8 cellular contexts compared by ENCODE assay signal in genomic region chr17:47316316-47316715, GRCh38. TPM values are rescaled to one million over a fixed set of nuclear protein-coding genes. Genes with fewer than 3 reads are reported as not detected.
DNase-seq lines count a peak whose midpoint lies in the region; ATAC-seq and TF ChIP-seq lines count a peak whose summit lies in the region.
"Had no signal": no experiment of that assay in that cellular context is flagged by ENCODE, and none has a peak within 500 bp of the region (broad histone marks: within the 10 kb centered on the region; RNA-seq: fewer than 3 reads in every experiment).

No MANE protein-coding gene starts in this region.

- H3K9me3 ChIP-seq in RWPE2 (ENCODE audit: severe bottlenecking) (no peaks in the 10 kb centered on the region), tibial nerve (no peaks in the 10 kb centered on the region)

- peak; percentile 28; the same call in 2 of the 3 replicates for ATAC-seq in RWPE2 (ENCODE audit: low read depth)

- no peaks in the 10 kb centered on the region for H3K27me3 ChIP-seq in RWPE2 (ENCODE audit: insufficient read depth, poor library complexity, severe bottlenecking)
- no peaks in the 10 kb centered on the region for H3K27me3 ChIP-seq in tibial nerve
- H3K27me3 ChIP-seq: foreskin keratinocyte had no signal

- H3K36me3 ChIP-seq in RWPE2 (ENCODE audit: low read depth) (no peaks in the 10 kb centered on the region), tibial nerve (peaks cover 0 to 4% (median 0%) of the 10 kb centered on the region in 3 donors)

- no peak for TF ChIP-seq POLR2A in tibial nerve (IDR thresholded peaks at IDR 0.05)

- H3K4me1 ChIP-seq in RWPE2 (ENCODE audit: insufficient read depth, poor library complexity, severe bottlenecking), result peaks cover 34% of the 10 kb centered on the region
- peaks cover 0 to 36% (median 14%) of the 10 kb centered on the region in 4 donors for H3K4me1 ChIP-seq in tibial nerve

- TF ChIP-seq CTCF in RWPE2 (IDR thresholded peaks at IDR 0.05; ENCODE audit: poor library complexity, severe bottlenecking), result no peak
- no peak for TF ChIP-seq CTCF in tibial nerve (IDR thresholded peaks at IDR 0.05)

- DNase-seq in RWPE2 (ENCODE audit: low spot score) (no peak), dermis microvascular lymphatic vessel endothelial cell (ENCODE audit: low read depth in 2 of 2) (peak; percentile 63 to 65), lung microvascular endothelial cell (ENCODE audit: low read depth in 2 of 2) (peak; percentile 53 to 76), tibial nerve (ENCODE audit: low spot score in 2 of 2) (no peak), MV-4-11 (lab: John Stamatoyannopoulos, UW) (no peak), cerebellar cortex (ENCODE audit: low spot score) (no peak), SKM-1 treated with dmso at 0.1 percent for 144 hours (lab: John Stamatoyannopoulos, UW; ENCODE audit: unreplicated experiment) (no peak)

- no peak overlapping the region for H3K4me3 ChIP-seq in RWPE2 (ENCODE audit: severe bottlenecking)
- H3K4me3 ChIP-seq in tibial nerve, result no peak overlapping the region

- H3K27ac ChIP-seq in RWPE2 (ENCODE audit: poor library complexity, severe bottlenecking) (peak overlapping the region; percentile 69), tibial nerve (peak overlapping the region in 3 of 4 donors; percentile 30 to 81 (median 40))
- H3K27ac ChIP-seq: foreskin keratinocyte had no signal

- 14 to 17% methylated on average over 3 of the region's 3 CpGs for WGBS in tibial nerve, 2 donors

- TF ChIP-seq EP300 in tibial nerve (IDR thresholded peaks at IDR 0.05), result peak in 1 of 2 donors; percentile 64

RNA-seq across cellular contexts. Expression of gene EFCAB13, which starts 7.4 kb away (rescaled TPM):
- total RNA-seq in dermis microvascular lymphatic vessel endothelial cell (2.3 and 4.2 TPM in 2 replicates), lung microvascular endothelial cell (2.4 and 6.2 TPM in 2 replicates), tibial nerve (10 to 100 TPM in 2 of 4 donors, 1 to 10 TPM in 2; 6.5 to 15.1 (median 10.2) TPM)

Comparison
In these comparisons a context has a peak if more than half of its experiments do, and no peak if none do; other contexts are left out.
1. DNase-seq: peak in dermis microvascular lymphatic vessel endothelial cell (2 of 2) and lung microvascular endothelial cell (2 of 2); none in RWPE2 (single experiment), tibial nerve (0 of 2), MV-4-11 (single experiment), cerebellar cortex (single experiment) and SKM-1 treated with dmso at 0.1 percent for 144 hours (single experiment).